Comparison of ENCODE assay signal across 11 cellular contexts in the genomic region with DNA sequence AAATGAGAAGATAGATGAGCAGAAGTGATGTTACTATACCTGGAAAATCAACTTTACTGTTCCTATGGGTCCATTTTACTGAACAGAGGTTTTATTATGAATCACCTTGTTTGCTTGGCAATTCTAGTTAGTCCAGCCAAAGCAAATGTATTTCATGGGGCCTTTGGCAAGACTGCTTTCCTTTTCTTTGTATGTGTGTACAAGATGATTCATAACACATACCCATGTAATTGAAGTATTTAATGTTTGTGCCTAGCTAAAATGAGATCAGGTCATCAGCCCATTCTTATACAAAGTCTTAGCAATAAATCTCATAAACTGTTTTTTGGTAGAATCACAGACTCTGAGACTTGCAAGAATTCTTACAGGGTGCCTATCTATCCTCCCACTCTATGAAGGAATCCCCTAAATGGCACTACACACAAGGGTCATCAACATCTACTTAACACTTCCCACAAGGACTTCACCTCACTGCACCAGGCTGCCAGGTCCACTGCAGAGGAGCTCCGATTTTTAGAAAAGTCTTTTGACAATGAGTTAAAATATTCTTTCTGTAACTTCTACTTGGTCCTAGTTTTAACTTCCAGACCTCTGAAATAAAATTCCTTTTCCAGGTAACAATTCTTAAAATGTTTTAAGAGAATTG. TPM values are rescaled to one million over a fixed set of nuclear protein-coding genes. Genes with fewer than 3 reads are reported as not detected.
DNase-seq lines count a peak whose midpoint lies in the region; ATAC-seq, FAIRE-seq and TF ChIP-seq lines count a peak whose summit lies in the region.
"Had no signal": no experiment of that assay in that cellular context is flagged by ENCODE, and none has a peak within 500 bp of the region (broad histone marks: within the 10 kb centered on the region; RNA-seq: fewer than 3 reads in every experiment).

No MANE protein-coding gene starts in this region.

- H3K4me2 ChIP-seq in HepG2 (ENCODE audit: low read depth, low read length) = no peak overlapping the region

- no peak for TF ChIP-seq CTCF in liver (IDR thresholded peaks at IDR 0.05; ENCODE audit: low read depth, low read length, missing input control)
- TF ChIP-seq CTCF in HepG2 (CRISPR knock-in tag; IDR thresholded peaks at IDR 0.05) = no peak
- no peak for TF ChIP-seq CTCF in foreskin fibroblast (IDR thresholded peaks at IDR 0.05; ENCODE audit: low read depth, low read length)
- TF ChIP-seq CTCF in CD14-positive monocyte (IDR thresholded peaks at IDR 0.05) = no peak

- BruUV-seq in HepG2 (replicated peaks; lab: Mats Ljungman, UMichigan) = no TSS peak

- in situ Hi-C loops in HepG2 (cut with HindIII; ENCODE audit: extremely low pct_ligation_motif_present, low pct_unique_long_range_greater_than_20kb) = no loop called here

- H3K4me3 ChIP-seq in liver (ENCODE audit: low read depth in 1 of 3, low read length in 3 of 3) (no peak overlapping the region), HepG2 (replicated peaks in 1 of 3; ENCODE audit: insufficient read depth in 1 of 3, low read depth in 2 of 3, low read length in 3 of 3) (no peak overlapping the region), foreskin fibroblast (ENCODE audit: low read depth in 1 of 2, low read length in 2 of 2) (no peak overlapping the region)

- peaks cover 15% of the 10 kb centered on the region for H3K27me3 Mint-ChIP-seq in T-helper 2 cell treated with Interferon-gamma antibody and Interleukin-4, amounts not matched to agents 5 μg/mL and 100 μg/mL, for 36 hours (ENCODE audit: low read depth)
- peaks cover 3 to 4% (median 3%) of the 10 kb centered on the region in 3 donors for H3K27me3 Mint-ChIP-seq in CD14-positive monocyte (ENCODE audit: low read depth in 3 of 3)

- TF ChIP-seq EP300 in HepG2 (IDR thresholded peaks at IDR 0.05; ENCODE audit: low read depth in 2 of 2, low read length in 2 of 2) (no peak), HepG2 (CRISPR knock-in tag; IDR thresholded peaks at IDR 0.05; ENCODE audit: borderline replicate concordance) (no peak)

- no peak overlapping the region for H3K27ac Mint-ChIP-seq in T-helper 2 cell treated with Interferon-gamma antibody and Interleukin-4, amounts not matched to agents 5 μg/mL and 100 μg/mL, for 36 hours
- H3K27ac Mint-ChIP-seq in CD14-positive monocyte = no peak overlapping the region

- no peak overlapping the region for H3K4me3 Mint-ChIP-seq in T-helper 2 cell treated with Interferon-gamma antibody and Interleukin-4, amounts not matched to agents 5 μg/mL and 100 μg/mL, for 36 hours
- no peak overlapping the region for H3K4me3 Mint-ChIP-seq in CD14-positive monocyte
- H3K4me3 Mint-ChIP-seq: neural crest cell had no signal

- no peak overlapping the region for H2AFZ ChIP-seq in HepG2 (ENCODE audit: low read length)

- TF ChIP-seq RAD21 in liver (IDR thresholded peaks at IDR 0.05) (no peak), HepG2 (CRISPR knock-in tag; IDR thresholded peaks at IDR 0.05) (no peak)

- peaks cover 0 to 16% (median 8%) of the 10 kb centered on the region in 4 donors for H3K4me1 ChIP-seq in liver (ENCODE audit: control insufficient read depth in 4 of 4, insufficient read depth in 4 of 4, low read length in 3 of 4)
- no peaks in the 10 kb centered on the region for H3K4me1 ChIP-seq in HepG2 (ENCODE audit: insufficient read depth, low read length)

- no peaks in the 10 kb centered on the region for H3K9me3 ChIP-seq in liver (ENCODE audit: control insufficient read depth in 4 of 4, low read length in 3 of 4)
- no peaks in the 10 kb centered on the region for H3K9me3 ChIP-seq in HepG2 (ENCODE audit: low read length)

- POLR2A ChIA-PET in HepG2 (lab: Yijun Ruan, JAX) = no interaction called here

- no peaks in the 10 kb centered on the region for H3K4me1 Mint-ChIP-seq in T-helper 2 cell treated with Interferon-gamma antibody and Interleukin-4, amounts not matched to agents 5 μg/mL and 100 μg/mL, for 36 hours (ENCODE audit: low read depth)
- H3K4me1 Mint-ChIP-seq in CD14-positive monocyte = no peaks in the 10 kb centered on the region
- H3K4me1 Mint-ChIP-seq: neural crest cell had no signal

- H3K27me3 ChIP-seq in liver (ENCODE audit: control insufficient read depth in 4 of 4, insufficient read depth in 4 of 4, low read length in 3 of 4) (no peaks in the 10 kb centered on the region), HepG2 (ENCODE audit: control insufficient read depth in 1 of 2, insufficient read depth in 2 of 2, low read length in 2 of 2) (no peaks in the 10 kb centered on the region)

- DNase-seq in HepG2 (ENCODE audit: low spot score) (no peak), amniotic epithelial cell (ENCODE audit: low read depth) (peak; percentile 47), foreskin fibroblast (peak; percentile 69 to 83), DMS 273 (lab: John Stamatoyannopoulos, UW; ENCODE audit: unreplicated experiment) (no peak), CD14-positive monocyte (ENCODE audit: low spot score) (no peak)
- DNase-seq in T-helper 2 cell treated with Interferon-gamma antibody and Interleukin-4, amounts not matched to agents 5 μg/mL and 100 μg/mL, for 36 hours (ENCODE audit: low spot score) = no peak
- DNase-seq: activated effector memory CD4-positive, alpha-beta T cell treated with anti-CD3 and anti-CD28 coated beads, Interleukin-2, amount 50 U/mL, for 16 hours; NCI-H1105 had no signal

- H3K79me2 ChIP-seq in HepG2 (ENCODE audit: insufficient read depth, low read length) = no peaks in the 10 kb centered on the region

- intact Hi-C loops in HepG2 (cut with micrococcal nuclease; ENCODE audit: unreplicated experiment) = no loop called here
- intact Hi-C loops in CD14-positive monocyte (cut with micrococcal nuclease) = loop anchor here in 1 of 2 donors (10.0 kb wide), 1 partner anchor 50 kb away; no protein-coding TSS in a partner anchor

- CTCF ChIA-PET in HepG2 (lab: Yijun Ruan, JAX; ENCODE audit: low intra/inter-chr PET ratio, low total read pairs) = no interaction called here

- H3K9ac ChIP-seq in liver (ENCODE audit: low read depth in 1 of 2, low read length in 2 of 2) (no peak overlapping the region), HepG2 (ENCODE audit: insufficient read depth, low read depth, low read length) (no peak overlapping the region)

- 90% methylated on average over 1 of the region's 1 CpG for WGBS in liver
- 5% methylated on average over 1 of the region's 1 CpG for WGBS in HepG2 (ENCODE audit: low lambda C conversion rate)

- H3K36me3 ChIP-seq in liver (ENCODE audit: control insufficient read depth in 4 of 4, insufficient read depth in 3 of 4, low read depth in 1 of 4, low read length in 3 of 4) (no peaks in the 10 kb centered on the region), HepG2 (replicated peaks in 1 of 2; ENCODE audit: control insufficient read depth in 1 of 2, insufficient read depth in 2 of 2, low read length in 2 of 2) (no peaks in the 10 kb centered on the region)

- H4K20me1 ChIP-seq in HepG2 (ENCODE audit: insufficient read depth, low read length) = no peaks in the 10 kb centered on the region

- ATAC-seq in HepG2 (no peak), HG03565 (IDR thresholded peaks at IDR 0.05; ENCODE audit: unreplicated experiment) (no peak)

- H3K36me3 Mint-ChIP-seq in T-helper 2 cell treated with Interferon-gamma antibody and Interleukin-4, amounts not matched to agents 5 μg/mL and 100 μg/mL, for 36 hours (ENCODE audit: low read depth) = no peaks in the 10 kb centered on the region
- no peaks in the 10 kb centered on the region for H3K36me3 Mint-ChIP-seq in CD14-positive monocyte

- TF ChIP-seq POLR2A in HepG2 (IDR thresholded peaks at IDR 0.05; ENCODE audit: insufficient read depth in 1 of 2, low read depth in 2 of 2, low read length in 2 of 2) = no peak

- no peak overlapping the region for H3K27ac ChIP-seq in liver (ENCODE audit: low read depth in 1 of 2, low read length in 2 of 2)
- no peak overlapping the region for H3K27ac ChIP-seq in HepG2 (ENCODE audit: extremely low read length, insufficient read depth, low read length)

- no peaks in the 10 kb centered on the region for H3K9me3 Mint-ChIP-seq in T-helper 2 cell treated with Interferon-gamma antibody and Interleukin-4, amounts not matched to agents 5 μg/mL and 100 μg/mL, for 36 hours
- H3K9me3 Mint-ChIP-seq in CD14-positive monocyte = no peaks in the 10 kb centered on the region
- H3K9me3 Mint-ChIP-seq: neural crest cell had no signal

- no peak for FAIRE-seq in HepG2 (lab: Jason Lieb, UNC)

TF ChIP-seq in liver, 16 proteins besides CTCF, POLR2A, EP300 and RAD21 (continues in another document):
- TF ChIP-seq, protein P1, sequence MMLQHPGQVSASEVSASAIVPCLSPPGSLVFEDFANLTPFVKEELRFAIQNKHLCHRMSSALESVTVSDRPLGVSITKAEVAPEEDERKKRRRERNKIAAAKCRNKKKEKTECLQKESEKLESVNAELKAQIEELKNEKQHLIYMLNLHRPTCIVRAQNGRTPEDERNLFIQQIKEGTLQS (IDR thresholded peaks at IDR 0.05) = no peak

TF ChIP-seq in HepG2, 621 proteins besides CTCF, POLR2A, EP300 and RAD21 (continues in another document):
- TF ChIP-seq POLR2G (IDR thresholded peaks at IDR 0.05; ENCODE audit: low read depth, low read length) = no peak
- no peak for TF ChIP-seq ARNT (IDR thresholded peaks at IDR 0.05)
- no peak for TF ChIP-seq ZNF24 (IDR thresholded peaks at IDR 0.05)

RNA-seq across cellular contexts. Expression of a gene that starts 58.5 kb away (rescaled TPM):
- under 1 TPM in 1 of 2 donors, not detected in 1; 0.56 TPM for total RNA-seq in liver
- not detected for polyA plus RNA-seq in liver
- total RNA-seq in HepG2 (2016; rRNA removed; fragmentation: Illumina TruSeq; extraction: Trizol) = not detected in 2 replicates
- total RNA-seq in HepG2 (2016; cell fraction: cytosol; rRNA removed; fragmentation: Illumina TruSeq; extraction: Trizol; ENCODE audit: low read depth) = not detected in 2 replicates
- not detected in 2 replicates for total RNA-seq in HepG2 (2016; cell fraction: insoluble cytoplasmic fraction; rRNA removed; fragmentation: Illumina TruSeq; extraction: Trizol)
- total RNA-seq in HepG2 (2016; cell fraction: membrane; rRNA removed; fragmentation: Illumina TruSeq; extraction: Trizol) = not detected in 2 replicates
- not detected in 2 replicates for total RNA-seq in HepG2 (2016; cell fraction: nucleus; rRNA removed; fragmentation: Illumina TruSeq; extraction: Trizol)
- polyA plus RNA-seq in HepG2 (2011; rRNA removed) = not detected in 2 replicates
- not detected in 2 replicates for polyA plus RNA-seq in HepG2 (2011; cell fraction: cytosol; rRNA removed)
- not detected in 2 replicates for polyA plus RNA-seq in HepG2 (2011; cell fraction: nucleus; rRNA removed)
- not detected in 2 replicates for polyA plus RNA-seq in HepG2 (2012)
- polyA plus RNA-seq in HepG2 (2016; cell fraction: cytosol; fragmentation: Illumina TruSeq; extraction: Trizol; ENCODE audit: low read depth) = not detected in 2 replicates
- not detected in 2 replicates for polyA plus RNA-seq in HepG2 (2016; cell fraction: insoluble cytoplasmic fraction; fragmentation: Illumina TruSeq; extraction: Trizol; ENCODE audit: low read depth)
- polyA plus RNA-seq in HepG2 (2016; cell fraction: membrane; fragmentation: Illumina TruSeq; extraction: Trizol; ENCODE audit: low read depth) = not detected in 2 replicates
- not detected in 2 replicates for polyA plus RNA-seq in HepG2 (2016; cell fraction: nucleus; fragmentation: Illumina TruSeq; extraction: Trizol; ENCODE audit: insufficient read depth, low read depth)
- not detected in 2 replicates for polyA minus RNA-seq in HepG2 (2011; rRNA and poly(A)+ RNA removed; ENCODE audit: low replicate concordance)
- polyA minus RNA-seq in HepG2 (2011; cell fraction: cytosol; rRNA and poly(A)+ RNA removed) = not detected in 2 replicates
- not detected in 2 replicates for polyA minus RNA-seq in HepG2 (2011; cell fraction: nucleus; rRNA and poly(A)+ RNA removed)
- polyA plus RNA-seq in CD14-positive monocyte = not detected

Comparison
In these comparisons a context has a peak if more than half of its experiments do, and no peak if none do; other contexts are left out.
1. DNase-seq: peak in amniotic epithelial cell (single experiment) and foreskin fibroblast (2 of 2); none in HepG2 (single experiment), DMS 273 (single experiment), T-helper 2 cell treated with Interferon-gamma antibody and Interleukin-4, amounts not matched to agents 5 μg/mL and 100 μg/mL, for 36 hours (single experiment) and CD14-positive monocyte (single experiment).